ENCODE assay signal across 1 cellular context in genomic region chr10:6986927-6987326, GRCh38.
TF ChIP-seq lines count a peak whose summit lies in the region.

No MANE protein-coding gene starts in this region.

TF ChIP-seq in GM23338, 12 proteins besides CTCF, POLR2A, EP300 and RAD21 (continued from another document):
- no peak for TF ChIP-seq POLR2AphosphoS5 (IDR thresholded peaks at IDR 0.05; ENCODE audit: low read depth)
- no peak for TF ChIP-seq ZNF331 (CRISPR knock-in tag; IDR thresholded peaks at IDR 0.05; ENCODE audit: low read depth)
- no peak for TF ChIP-seq STAT1 (IDR thresholded peaks at IDR 0.05; ENCODE audit: unreplicated experiment)
- TF ChIP-seq EZH2phosphoT487 (IDR thresholded peaks at IDR 0.05; ENCODE audit: unreplicated experiment), result no peak
- no peak for TF ChIP-seq JUNB (IDR thresholded peaks at IDR 0.05; ENCODE audit: unreplicated experiment)
- no peak for TF ChIP-seq NANOG (IDR thresholded peaks at IDR 0.05; ENCODE audit: borderline replicate concordance)
